9 cellular contexts compared by ENCODE assay signal in the genomic region with DNA sequence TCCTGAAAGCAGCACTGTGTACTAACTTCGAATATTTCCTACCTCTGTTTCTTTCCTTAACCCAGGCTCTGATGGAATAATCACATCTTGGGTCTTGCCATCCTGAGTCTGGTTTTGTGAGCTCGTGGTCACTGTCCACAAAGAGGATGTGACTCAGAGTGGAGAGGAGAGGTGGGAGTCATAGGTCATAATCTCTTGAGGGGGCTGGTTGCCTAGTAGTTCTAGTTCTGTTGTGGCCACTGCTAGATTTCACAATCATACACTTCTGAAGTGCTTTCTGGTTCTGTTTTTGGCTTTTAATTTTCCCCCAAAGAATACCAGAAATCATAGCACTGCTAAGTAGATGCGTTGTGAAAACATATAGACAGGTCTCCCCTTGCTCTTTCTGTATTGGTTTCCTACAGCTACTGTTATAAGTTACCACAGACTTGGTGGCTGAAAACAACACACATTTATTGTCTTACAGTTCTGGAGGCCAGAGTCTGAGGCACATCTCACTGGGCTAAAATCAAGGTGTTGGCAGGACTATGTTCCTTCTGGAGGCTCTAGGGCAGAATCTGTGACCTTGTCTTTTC.
DNase-seq lines count a peak whose midpoint lies in the region; ATAC-seq and TF ChIP-seq lines count a peak whose summit lies in the region.
"Had no signal": no experiment of that assay in that cellular context is flagged by ENCODE, and none has a peak within 500 bp of the region (broad histone marks: within the 10 kb centered on the region; RNA-seq: fewer than 3 reads in every experiment).

No MANE protein-coding gene starts in this region.

- DNase-seq in EH (ENCODE audit: low read depth) (peak; percentile 6), SW480 (ENCODE audit: low spot score) (peak; percentile 39), lower lobe of right lung (no peak)
- no peak for DNase-seq in stimulated activated naive CD4-positive, alpha-beta T cell treated with Interleukin-2 at 50 U/mL for 16 hours (lab: John Stamatoyannopoulos, UW)
- no peak for DNase-seq in activated naive CD4-positive, alpha-beta T cell treated with Interleukin-2 at 50 U/mL for 16 hours

- TF ChIP-seq CTCF in lower lobe of right lung (IDR thresholded peaks at IDR 0.05) = no peak

- H3K9me3 ChIP-seq in lower lobe of right lung = no peaks in the 10 kb centered on the region

- H3K27me3 ChIP-seq in lower lobe of right lung (ENCODE audit: low read depth) = no peaks in the 10 kb centered on the region

- intact Hi-C loops in lower lobe of right lung (cut with DNase I) = no loop called here

- H3K4me1 ChIP-seq in lower lobe of right lung = peaks cover 15% of the 10 kb centered on the region

- H3K4me3 ChIP-seq in lower lobe of right lung = no peak overlapping the region

- peak; percentile 87 for ATAC-seq in HG02870 (IDR thresholded peaks at IDR 0.05; ENCODE audit: unreplicated experiment)
- ATAC-seq in lower lobe of right lung = peak; percentile 86 to 88
- no peak for ATAC-seq in HG03139 (IDR thresholded peaks at IDR 0.05; ENCODE audit: unreplicated experiment)
- no peak for ATAC-seq in GM21515 (IDR thresholded peaks at IDR 0.05; ENCODE audit: unreplicated experiment)

- H3K27ac ChIP-seq in lower lobe of right lung = no peak overlapping the region
- H3K27ac ChIP-seq: epithelial cell of prostate had no signal

- no peaks in the 10 kb centered on the region for H3K36me3 ChIP-seq in lower lobe of right lung

Comparison
In these comparisons a context has a peak if more than half of its experiments do, and no peak if none do; other contexts are left out.
1. DNase-seq: peak in EH (single experiment) and SW480 (single experiment); none in lower lobe of right lung (single experiment), stimulated activated naive CD4-positive, alpha-beta T cell treated with Interleukin-2 at 50 U/mL for 16 hours (single experiment) and activated naive CD4-positive, alpha-beta T cell treated with Interleukin-2 at 50 U/mL for 16 hours (single experiment).
2. ATAC-seq: peak in HG02870 (single experiment) and lower lobe of right lung (2 of 2); none in HG03139 (single experiment) and GM21515 (single experiment).